1 cellular context compared by ENCODE assay signal in genomic region chr16:56997264-56997663, GRCh38.
TF ChIP-seq lines count a peak whose summit lies in the region.

No MANE protein-coding gene starts in this region.

TF ChIP-seq in HepG2, 621 proteins besides CTCF, POLR2A, EP300 and RAD21:
- TF ChIP-seq CREBL2 (CRISPR knock-in tag; IDR thresholded peaks at IDR 0.05; ENCODE audit: borderline replicate concordance) = no peak
- TF ChIP-seq ZNF274 (CRISPR knock-in tag; IDR thresholded peaks at IDR 0.05) = no peak
- TF ChIP-seq ZMYM3 (CRISPR knock-in tag; IDR thresholded peaks at IDR 0.05) = 0 out of 2 replicates have a peak, but pooled peaks have one; percentile 34
- TF ChIP-seq ZNF768 (CRISPR knock-in tag; IDR thresholded peaks at IDR 0.05) = peak; percentile 79; the same call in 1 of the 2 replicates
